In genomic region chr3:168159473-168159872, GRCh38 we compare ENCODE assay signal across 19 cellular contexts.
DNase-seq lines count a peak whose midpoint lies in the region; ATAC-seq, FAIRE-seq and TF ChIP-seq lines count a peak whose summit lies in the region.
"Had no signal": no experiment of that assay in that cellular context is flagged by ENCODE, and none has a peak within 500 bp of the region (broad histone marks: within the 10 kb centered on the region; RNA-seq: fewer than 3 reads in every experiment).

No MANE protein-coding gene starts in this region.

- DNase-seq in IMR-90 (no peak), K562 (ENCODE audit: extremely low read depth in 1 of 4, low spot score in 3 of 4) (no peak), nephron progenitor cell (no peak), GM12892 (ENCODE audit: insufficient read length) (no peak), NCI-H2227 (lab: John Stamatoyannopoulos, UW; ENCODE audit: unreplicated experiment) (no peak)
- DNase-seq: C1 segment of cervical spinal cord; Calu3; CD4-positive, alpha-beta memory T cell; COR-L47; DMS53; DMS79 treated with DMSO at 0.1 percent for 48 hours; GF-D8; GM23248; HFFc6 had no signal

- TF ChIP-seq CTCF in IMR-90 (conservative IDR thresholded peaks at IDR 0.05; ENCODE audit: low read depth, low read length) (no peak), K562 (IDR thresholded peaks at IDR 0.05 in 2 of 3, conservative IDR thresholded peaks at IDR 0.05 in 1 of 3; ENCODE audit: insufficient read depth in 2 of 3, low read depth in 1 of 3, low read length in 3 of 3) (no peak), nephron progenitor cell (IDR thresholded peaks at IDR 0.05) (no peak)

- no peak overlapping the region for H2BK15ac ChIP-seq in IMR-90 (ENCODE audit: low read depth, low read length)

- no peak overlapping the region for H3K4ac ChIP-seq in IMR-90 (ENCODE audit: low read depth, low read length)

- in situ Hi-C loops in IMR-90 (cut with MboI; ENCODE audit: low sequenced_read_pairs) (loop anchor here (25.0 kb wide), 1 partner anchor 222 kb away; no protein-coding TSS in a partner anchor), K562 (cut with MboI) (loop anchor here (25.0 kb wide), 1 partner anchor 222 kb away; no protein-coding TSS in a partner anchor)

- H3K4me3 ChIP-seq in IMR-90 (ENCODE audit: insufficient read depth, low read depth, low read length) (no peak overlapping the region), K562 (no peak overlapping the region)
- H3K4me3 ChIP-seq: GM23248, HAP-1 had no signal

- H3K9me1 ChIP-seq in IMR-90 (ENCODE audit: insufficient read depth, low read length) (no peaks in the 10 kb centered on the region), K562 (ENCODE audit: control insufficient read depth, insufficient read depth, low read length) (no peaks in the 10 kb centered on the region)

- H3K27me3 ChIP-seq in IMR-90 (ENCODE audit: control insufficient read depth, insufficient read depth, low read length) (peaks cover 4% of the 10 kb centered on the region; the same call in 1 of the 2 replicates), K562 (ENCODE audit: control insufficient read depth in 2 of 2, insufficient read depth in 2 of 2, low read length in 2 of 2) (no peaks in the 10 kb centered on the region)

- CTCF ChIA-PET in IMR-90 (lab: Yijun Ruan, JAX) (interaction anchor here (0.6 to 1.2 kb wide), 2 partner anchors 118 to 688 kb away, joined by 3 read pairs; no protein-coding TSS in a partner anchor), K562 (lab: Yijun Ruan, JAX; ENCODE audit: low intra/inter-chr PET ratio) (no interaction called here)

- no peak overlapping the region for H2AK5ac ChIP-seq in IMR-90 (ENCODE audit: low read depth, low read length)

- FAIRE-seq in K562 (lab: Jason Lieb, UNC), result no peak
- no peak for FAIRE-seq in GM12892 (lab: Jason Lieb, UNC)
- FAIRE-seq: GM12891, GM19239, H54 had no signal

- H3K9ac ChIP-seq in IMR-90 (ENCODE audit: low read depth, low read length), result no peak overlapping the region
- 0 out of 4 replicates have a peak overlapping the region, but pooled peaks of 1 of the 2 experiments have one; percentile 22 for H3K9ac ChIP-seq in K562 (ENCODE audit: insufficient read depth in 1 of 2, low read depth in 2 of 2, low read length in 2 of 2)
- H3K9ac ChIP-seq: GM23248 had no signal

- H3K79me2 ChIP-seq in K562 (ENCODE audit: control insufficient read depth, insufficient read depth, low read length), result no peaks in the 10 kb centered on the region

- H3K27me3 Mint-ChIP-seq in nephron progenitor cell (ENCODE audit: low read depth, poor library complexity), result no peaks in the 10 kb centered on the region

- no peak overlapping the region for H2AK9ac ChIP-seq in IMR-90 (replicated peaks; ENCODE audit: low read depth, low read length, poor library complexity)

- no peaks in the 10 kb centered on the region for H3K9me3 Mint-ChIP-seq in nephron progenitor cell
- H3K9me3 Mint-ChIP-seq: HFFc6 had no signal

- H4K5ac ChIP-seq in IMR-90 (ENCODE audit: low read depth, low read length), result no peak overlapping the region

- H3K27ac ChIP-seq in IMR-90 (ENCODE audit: insufficient read depth, low read length), result no peak overlapping the region
- H3K27ac ChIP-seq in K562 (ENCODE audit: extremely low read depth, low read depth, low read length), result no peak overlapping the region
- H3K27ac ChIP-seq: GM23248 had no signal

- H2BK20ac ChIP-seq in IMR-90 (ENCODE audit: low read depth, low read length), result no peak overlapping the region

- no peak for ATAC-seq in IMR-90 (ENCODE audit: low read depth)
- ATAC-seq in K562, result no peak
- ATAC-seq in HG03139 (IDR thresholded peaks at IDR 0.05; ENCODE audit: unreplicated experiment), result no peak

- H4K20me1 ChIP-seq in IMR-90 (ENCODE audit: insufficient read depth, low read length), result no peaks in the 10 kb centered on the region
- H4K20me1 ChIP-seq in K562 (replicated peaks; ENCODE audit: control insufficient read depth, insufficient read depth, low read length), result no peaks in the 10 kb centered on the region

- H3K56ac ChIP-seq in IMR-90 (ENCODE audit: extremely low read depth, insufficient read depth, low read length), result no peak overlapping the region

- H4K91ac ChIP-seq in IMR-90 (ENCODE audit: insufficient read depth, low read depth, low read length), result no peak overlapping the region

- no peak overlapping the region for H2BK120ac ChIP-seq in IMR-90 (ENCODE audit: low read depth, low read length)

- no peaks in the 10 kb centered on the region for H3K36me3 ChIP-seq in IMR-90 (ENCODE audit: control insufficient read depth, insufficient read depth, low read length)
- no peaks in the 10 kb centered on the region for H3K36me3 ChIP-seq in K562 (ENCODE audit: control insufficient read depth, insufficient read depth, low read length)
- H3K36me3 ChIP-seq: HAP-1 had no signal

- H2BK5ac ChIP-seq in IMR-90 (ENCODE audit: low read depth, low read length, poor library complexity, severe bottlenecking), result no peak overlapping the region

- H3K36me3 Mint-ChIP-seq in nephron progenitor cell (ENCODE audit: low read depth), result no peaks in the 10 kb centered on the region
- H3K36me3 Mint-ChIP-seq: CD4-positive, alpha-beta memory T cell had no signal

- no peak for TF ChIP-seq EP300 in K562 (IDR thresholded peaks at IDR 0.05; ENCODE audit: low read length)

- no TSS peak for BruUV-seq in IMR-90 (replicated peaks; lab: Mats Ljungman, UMichigan)
- no TSS peak for BruUV-seq in K562 (replicated peaks; lab: Mats Ljungman, UMichigan)

- H3K4me3 Mint-ChIP-seq in nephron progenitor cell, result no peak overlapping the region
- H3K4me3 Mint-ChIP-seq: CD4-positive, alpha-beta memory T cell; HFFc6 had no signal

- H3K18ac ChIP-seq in IMR-90 (ENCODE audit: low read depth, low read length), result no peak overlapping the region

- no peak overlapping the region for H3K14ac ChIP-seq in IMR-90 (replicated peaks; ENCODE audit: low read depth, low read length)

- H3K4me2 ChIP-seq in IMR-90 (ENCODE audit: low read depth, low read length) (no peak overlapping the region), K562 (ENCODE audit: insufficient read depth, low read length) (no peak overlapping the region)

- no peak for TF ChIP-seq POLR2A in IMR-90 (IDR thresholded peaks at IDR 0.05; ENCODE audit: low read depth, low read length)
- no peak for TF ChIP-seq POLR2A in K562 (conservative IDR thresholded peaks at IDR 0.05)
- TF ChIP-seq POLR2A in GM12892 (IDR thresholded peaks at IDR 0.05; ENCODE audit: low read depth, low read length), result no peak

- H2AFZ ChIP-seq in IMR-90 (replicated peaks; ENCODE audit: low read length, poor library complexity) (peak overlapping the region; percentile 13), K562 (ENCODE audit: low read depth, low read length) (peak overlapping the region; percentile 28; the same call in 1 of the 2 replicates)
- H2AFZ ChIP-seq: GM23248 had no signal

- TF ChIP-seq RAD21 in IMR-90 (IDR thresholded peaks at IDR 0.05; ENCODE audit: low read length), result no peak
- TF ChIP-seq RAD21 in K562 (CRISPR knock-in tag; conservative IDR thresholded peaks at IDR 0.05 in 1 of 2, IDR thresholded peaks at IDR 0.05 in 1 of 2), result no peak

- no peaks in the 10 kb centered on the region for H3K79me1 ChIP-seq in IMR-90 (ENCODE audit: low read depth in 1 of 2, low read length in 2 of 2)

- POLR2A ChIA-PET in IMR-90 (lab: Charles Lee; ENCODE audit: unreplicated experiment) (no interaction called here), K562 (lab: Yijun Ruan, JAX) (interaction anchor here (0.5 kb wide), 1 partner anchor 15 kb away, joined by 3 read pairs; no protein-coding TSS in a partner anchor)

- no peaks in the 10 kb centered on the region for H3K9me3 ChIP-seq in IMR-90 (ENCODE audit: control insufficient read depth, insufficient read depth, low read length)
- no peaks in the 10 kb centered on the region for H3K9me3 ChIP-seq in K562 (replicated peaks; ENCODE audit: control insufficient read depth, insufficient read depth, low read depth, low read length)
- H3K9me3 ChIP-seq: HAP-1 had no signal

- intact Hi-C loops in IMR-90 (cut with micrococcal nuclease) (no loop called here), K562 (cut with micrococcal nuclease) (loop anchor here (5.0 kb wide), 1 partner anchor 427 kb away; the partner anchor contains the start of gene PDCD10)

- WGBS in IMR-90 (ENCODE audit: extremely low coverage in 2 of 2, insufficient read length in 1 of 2), 2 experiments, result 100% methylated on average over 2 of the region's 3 CpGs; no CpG with 5 or more reads in 1 of the 2 experiments
- 82% methylated on average over 3 of the region's 3 CpGs for WGBS in K562 (ENCODE audit: insufficient coverage, low coverage, missing lambda C conversion rate)

- dilution Hi-C loops in IMR-90 (cut with HindIII; ENCODE audit: low sequenced_read_pairs, unreplicated experiment), result loop anchor here (25.0 kb wide), 1 partner anchor 122 kb away; no protein-coding TSS in a partner anchor

- H3K27ac Mint-ChIP-seq in nephron progenitor cell, result peak overlapping the region; percentile 23
- H3K27ac Mint-ChIP-seq: CD4-positive, alpha-beta memory T cell; HFFc6 had no signal

- peaks cover 16% of the 10 kb centered on the region for H3K4me1 Mint-ChIP-seq in nephron progenitor cell
- H3K4me1 Mint-ChIP-seq: CD4-positive, alpha-beta memory T cell had no signal

- H3K4me1 ChIP-seq in IMR-90 (ENCODE audit: control insufficient read depth, insufficient read depth, low read length) (no peaks in the 10 kb centered on the region), K562 (replicated peaks in 1 of 2; ENCODE audit: control insufficient read depth in 2 of 2, insufficient read depth in 2 of 2, low read length in 2 of 2) (peaks cover 12 to 35% of the 10 kb centered on the region in 2 experiments)
- H3K4me1 ChIP-seq: HAP-1 had no signal

- no peak overlapping the region for H4K8ac ChIP-seq in IMR-90 (ENCODE audit: low read depth in 2 of 2, low read length in 2 of 2)

- H3K23ac ChIP-seq in IMR-90 (ENCODE audit: low read depth, low read length), result no peak overlapping the region

TF ChIP-seq in IMR-90, 13 proteins besides CTCF, POLR2A, EP300 and RAD21:
- TF ChIP-seq CHD1 (IDR thresholded peaks at IDR 0.05; ENCODE audit: low read depth, low read length) (no peak), NFE2L2 (IDR thresholded peaks at IDR 0.05; ENCODE audit: low read depth, low read length) (no peak), MXI1 (IDR thresholded peaks at IDR 0.05; ENCODE audit: borderline replicate concordance, low read depth, low read length) (no peak), SMC3 (IDR thresholded peaks at IDR 0.05; ENCODE audit: low read depth, low read length) (no peak)

TF ChIP-seq in K562, 482 proteins besides CTCF, POLR2A, EP300 and RAD21:
- TF ChIP-seq SMAD4 (CRISPR knock-in tag; conservative IDR thresholded peaks at IDR 0.05), result 0 out of 2 replicates have a peak, but pooled peaks have one; percentile 17
- no peak for TF ChIP-seq FIP1L1 (IDR thresholded peaks at IDR 0.05; ENCODE audit: low read depth, low read length, poor library complexity, severe bottlenecking)
- no peak for TF ChIP-seq ZNF699 (CRISPR knock-in tag; IDR thresholded peaks at IDR 0.05; ENCODE audit: insufficient replicate concordance)
- TF ChIP-seq KLF10 (CRISPR knock-in tag; IDR thresholded peaks at IDR 0.05), result no peak
- no peak for TF ChIP-seq ZC3H4 (CRISPR knock-in tag; IDR thresholded peaks at IDR 0.05; ENCODE audit: borderline replicate concordance)
- TF ChIP-seq PPARD (CRISPR knock-in tag; IDR thresholded peaks at IDR 0.05), result no peak
- no peak for TF ChIP-seq ZBTB1 (CRISPR knock-in tag; IDR thresholded peaks at IDR 0.05; ENCODE audit: borderline replicate concordance, low read depth)
- TF ChIP-seq KAT2B (IDR thresholded peaks at IDR 0.05; ENCODE audit: low read depth, low read length), result no peak
